ENCODE assay signal across 7 cellular contexts in genomic region chr7:21543528-21544302, GRCh38. TPM values are rescaled to one million over a fixed set of nuclear protein-coding genes. Genes with fewer than 3 reads are reported as not detected.
DNase-seq lines count a peak whose midpoint lies in the region; ATAC-seq, FAIRE-seq and TF ChIP-seq lines count a peak whose summit lies in the region.

No MANE protein-coding gene starts in this region.

- in situ Hi-C loops in GM23248 (cut with MboI), result no loop called here

- peak overlapping the region; percentile 66; the same call in 1 of the 2 replicates for H4K8ac ChIP-seq in H1 (ENCODE audit: extremely low read depth, insufficient read depth, low read length)

- H4K5ac ChIP-seq in H1 (ENCODE audit: insufficient read length, low read depth, low read length), result no peak overlapping the region

- no peak for TF ChIP-seq EP300 in H1 (IDR thresholded peaks at IDR 0.05; ENCODE audit: borderline replicate concordance in 1 of 2, low read depth in 2 of 2, low read length in 2 of 2)

- H3K79me2 ChIP-seq in GM23248 (ENCODE audit: insufficient read depth) (no peaks in the 10 kb centered on the region), H1 (ENCODE audit: control insufficient read depth in 1 of 2, insufficient read depth in 2 of 2, low read length in 2 of 2) (no peaks in the 10 kb centered on the region)

- peaks cover 13% of the 10 kb centered on the region; the same call in 1 of the 2 replicates for H3K23me2 ChIP-seq in H1 (ENCODE audit: low read depth, low read length)

- H3K4me3 ChIP-seq in GM23248 (peak overlapping the region; percentile 62), H1 (ENCODE audit: extremely low read depth in 1 of 4, insufficient read depth in 2 of 4, low read depth in 3 of 4, low read length in 4 of 4) (peak overlapping the region; percentile 47 to 66 (median 60))

- no peaks in the 10 kb centered on the region for H3K79me1 ChIP-seq in H1 (ENCODE audit: low read depth, low read length)

- H3K36me3 Mint-ChIP-seq in neural crest cell (ENCODE audit: low read depth), result no peaks in the 10 kb centered on the region

- no peak overlapping the region for H2BK15ac ChIP-seq in H1 (ENCODE audit: low read length)

- peak overlapping the region; percentile 19 for H3K56ac ChIP-seq in H1 (replicated peaks; ENCODE audit: insufficient read length, low read depth, low read length)

- no peak overlapping the region for H4K91ac ChIP-seq in H1 (replicated peaks; ENCODE audit: insufficient read length, low read length)

- H3K4me2 ChIP-seq in GM23248 (ENCODE audit: unreplicated experiment) (peak overlapping the region; percentile 17), H1 (ENCODE audit: insufficient read depth in 1 of 2, low read depth in 2 of 2, low read length in 2 of 2) (peak overlapping the region; percentile 82 to 92)

- no peak overlapping the region for H2BK20ac ChIP-seq in H1 (ENCODE audit: low read length)

- no peaks in the 10 kb centered on the region for H3K9me3 ChIP-seq in GM23248 (ENCODE audit: low read depth)
- H3K9me3 ChIP-seq in H1 (ENCODE audit: insufficient read depth in 2 of 2, low read depth in 1 of 2, low read length in 1 of 2), result no peaks in the 10 kb centered on the region

- TF ChIP-seq CTCF in H1 (IDR thresholded peaks at IDR 0.05; ENCODE audit: control extremely low read depth in 1 of 3, insufficient read depth in 1 of 3, low read depth in 1 of 3, low read length in 3 of 3), result no peak
- no peak for TF ChIP-seq CTCF in neural crest cell (conservative IDR thresholded peaks at IDR 0.05)

- H3K4me3 Mint-ChIP-seq in neural crest cell, result peak overlapping the region; percentile 85

- no peaks in the 10 kb centered on the region for H3K9me3 Mint-ChIP-seq in neural crest cell

- FAIRE-seq in H1 (lab: Jason Lieb, UNC) (no peak), H54 (lab: Jason Lieb, UNC) (no peak)

- H2AK5ac ChIP-seq in H1 (ENCODE audit: low read depth, low read length), result no peak overlapping the region

- no peak overlapping the region for H3K23ac ChIP-seq in H1 (ENCODE audit: insufficient read length)

- CTCF ChIA-PET in H1 (lab: Charles Lee; ENCODE audit: partially characterized antibody), result interaction anchor here (1.2 to 1.5 kb wide), 2 partner anchors 42 to 224 kb away, joined by 4 to 5 read pairs; no protein-coding TSS in a partner anchor

- no peaks in the 10 kb centered on the region for H3K9me2 ChIP-seq in GM23248 (ENCODE audit: insufficient read depth)

- WGBS in GM23248 (ENCODE audit: low coverage in 1 of 2, low lambda C conversion rate in 2 of 2, missing lambda C conversion rate in 2 of 2), 2 experiments, result 4 to 6% methylated on average over 31 of the region's 31 CpGs
- 9% methylated on average over 31 of the region's 31 CpGs; no CpG with 5 or more reads in 1 of the 2 experiments for WGBS in H1 (ENCODE audit: extremely low coverage in 1 of 2, insufficient coverage in 1 of 2, insufficient read length in 1 of 2, insufficient replicate concordance in 2 of 2, low coverage in 1 of 2, low lambda C conversion rate in 2 of 2, missing lambda C conversion rate in 1 of 2), 2 experiments

- H2BK120ac ChIP-seq in H1 (replicated peaks; ENCODE audit: low read depth, low read length), result no peak overlapping the region

- H3K4me1 ChIP-seq in GM23248 (ENCODE audit: insufficient read depth), result no peaks in the 10 kb centered on the region
- peaks cover 0 to 13% (median 9%) of the 10 kb centered on the region in 4 experiments; a peak in 5 of 7 replicates for H3K4me1 ChIP-seq in H1 (replicated peaks in 1 of 4; ENCODE audit: control insufficient read depth in 3 of 4, insufficient read depth in 4 of 4, low read length in 3 of 4)

- DNase-seq in GM23248 (peak; percentile 7), NCI-H510A treated with DMSO at 0.1 percent for 48 hours (lab: John Stamatoyannopoulos, UW) (peak; percentile 66), H1 (ENCODE audit: low read depth in 1 of 2, low spot score in 2 of 2) (no peak), neural crest cell (ENCODE audit: low read depth, low spot score) (no peak), H54 (ENCODE audit: insufficient read length, low spot score) (no peak)
- no peak for DNase-seq in stimulated activated CD4-positive, alpha-beta T cell treated with anti-CD3 and anti-CD28 coated beads, Interleukin-4, amount 100 ng/mL, for 1 hour

- H3K27ac Mint-ChIP-seq in neural crest cell (ENCODE audit: unreplicated experiment), result no peak overlapping the region

- H3K4me1 Mint-ChIP-seq in neural crest cell, result peaks cover 5% of the 10 kb centered on the region

- no peaks in the 10 kb centered on the region for H3K36me3 ChIP-seq in GM23248 (ENCODE audit: low read depth)
- H3K36me3 ChIP-seq in H1 (ENCODE audit: control insufficient read depth in 2 of 4, insufficient read depth in 4 of 4, low read length in 3 of 4), result peaks cover 0 to 5% (median 0%) of the 10 kb centered on the region in 4 experiments; a peak in 2 of 8 replicates

- no peak overlapping the region for H3K14ac ChIP-seq in H1 (ENCODE audit: insufficient read length)

- no peak overlapping the region for H2BK5ac ChIP-seq in H1 (ENCODE audit: low read depth, low read length)

- no peaks in the 10 kb centered on the region for H3F3A ChIP-seq in GM23248 (ENCODE audit: insufficient read depth)

- 0 out of 2 replicates have a peak overlapping the region, but pooled peaks have one; percentile 11 for H2BK12ac ChIP-seq in H1 (ENCODE audit: low read depth, low read length)

- H3K27me3 ChIP-seq in GM23248 (replicated peaks; ENCODE audit: insufficient read depth) (peaks cover 64% of the 10 kb centered on the region), H1 (replicated peaks in 1 of 4; ENCODE audit: control insufficient read depth in 3 of 4, extremely low read depth in 1 of 4, insufficient read depth in 3 of 4, low read length in 3 of 4) (peaks cover 0 to 18% (median 7%) of the 10 kb centered on the region in 4 experiments; a peak in 6 of 7 replicates)

- H3K18ac ChIP-seq in H1 (ENCODE audit: extremely low read depth, low read length), result peak overlapping the region; percentile 84

- peaks cover 80% of the 10 kb centered on the region for H3K27me3 Mint-ChIP-seq in neural crest cell (ENCODE audit: low read depth)

- no peak for ATAC-seq in HG02763 (IDR thresholded peaks at IDR 0.05; ENCODE audit: unreplicated experiment)

- no peak overlapping the region for H3K9ac ChIP-seq in GM23248
- peak overlapping the region in 3 of 4 experiments; percentile 16 to 60 (median 18); a peak in 4 of 7 replicates for H3K9ac ChIP-seq in H1 (replicated peaks in 1 of 4; ENCODE audit: extremely low read depth in 1 of 4, low read depth in 3 of 4, low read length in 3 of 4)

- TF ChIP-seq POLR2A in H1 (IDR thresholded peaks at IDR 0.05; ENCODE audit: control extremely low read depth in 1 of 2, low read depth in 2 of 2, low read length in 2 of 2) (no peak; a peak in 1 of 3 replicates), H54 (IDR thresholded peaks at IDR 0.05; ENCODE audit: low read depth, low read length) (no peak)

- H3K4ac ChIP-seq in H1 (replicated peaks; ENCODE audit: insufficient read length, low read depth, low read length), result no peak overlapping the region

- TF ChIP-seq RAD21 in H1 (IDR thresholded peaks at IDR 0.05 in 1 of 2, conservative IDR thresholded peaks at IDR 0.05 in 1 of 2; ENCODE audit: low read depth in 2 of 2, low read length in 2 of 2), result no peak

- H3K27ac ChIP-seq in GM23248 (no peak overlapping the region), H1 (ENCODE audit: low read depth, low read length) (no peak overlapping the region)

- H4K20me1 ChIP-seq in GM23248 (ENCODE audit: insufficient read depth) (no peaks in the 10 kb centered on the region), H1 (replicated peaks in 1 of 2; ENCODE audit: control insufficient read depth in 1 of 2, insufficient read depth in 2 of 2, low read length in 2 of 2) (no peaks in the 10 kb centered on the region)

- POLR2A ChIA-PET in H1 (lab: Charles Lee; ENCODE audit: partially characterized antibody), result interaction anchor here (0.9 to 1.7 kb wide), 3 partner anchors 8 to 116 kb away, joined by 3 to 6 read pairs (median 3); partner anchors contain the start of gene SP4

- H2AFZ ChIP-seq in GM23248 (peak overlapping the region; percentile 78; the same call in 1 of the 2 replicates), H1 (ENCODE audit: low read length) (peak overlapping the region; percentile 56; the same call in 1 of the 2 replicates)

TF ChIP-seq in H1, 55 proteins besides CTCF, POLR2A, EP300 and RAD21 (continues in another document):
- TF ChIP-seq JUN (IDR thresholded peaks at IDR 0.05; ENCODE audit: low read depth, low read length), result no peak
- TF ChIP-seq TAF7 (optimal IDR thresholded peaks at IDR 0.05; ENCODE audit: borderline replicate concordance, low read depth, low read length), result no peak
- TF ChIP-seq NRF1 (IDR thresholded peaks at IDR 0.05; ENCODE audit: low read depth, low read length), result no peak
- TF ChIP-seq USF2 (IDR thresholded peaks at IDR 0.05; ENCODE audit: low read length), result no peak
- no peak for TF ChIP-seq BRCA1 (IDR thresholded peaks at IDR 0.05; ENCODE audit: low read depth, low read length)
- no peak for TF ChIP-seq HDAC6 (IDR thresholded peaks at IDR 0.05; ENCODE audit: low read depth, low read length)
- no peak for TF ChIP-seq FOSL1 (IDR thresholded peaks at IDR 0.05; ENCODE audit: insufficient read depth, low read depth, low read length)
- TF ChIP-seq CREB1 (IDR thresholded peaks at IDR 0.05), result no peak
- no peak for TF ChIP-seq BCL11A (IDR thresholded peaks at IDR 0.05; ENCODE audit: low read depth in 2 of 2, low read length in 2 of 2)
- peak; percentile 24 for TF ChIP-seq KDM4A (IDR thresholded peaks at IDR 0.05; ENCODE audit: low read depth, low read length, severe bottlenecking)
- TF ChIP-seq CHD2 (IDR thresholded peaks at IDR 0.05; ENCODE audit: low read length), result no peak

RNA-seq across cellular contexts. Expression of gene DNAH11, which starts 0.9 kb away (rescaled TPM):
- 0.51 and 3.1 TPM in 2 replicates for total RNA-seq in GM23248 (2014; rRNA removed; shearing (Covaris generic))
- 0.91 and 1.3 TPM in 2 replicates for polyA plus RNA-seq in GM23248 (2016; fragmentation: Nextera tagmentation; extraction: Ambion mirVana)
- total RNA-seq in H1 (2021; fragmentation: NEBNext Ultra II Directional; extraction: Animal tissue kit (Norgen Biotek cat#: 25700)), result 4.9 and 6.1 TPM in 2 replicates
- polyA plus RNA-seq in H1 (2011; rRNA removed), result 1.5 and 1.8 TPM in 2 replicates
- polyA plus RNA-seq in H1 (2011; cell fraction: cytosol; rRNA removed), result 2.7 TPM
- polyA plus RNA-seq in H1 (2011; cell fraction: nucleus; rRNA removed), result 5.0 TPM
- 1.7 to 4.3 TPM (median 2.6 TPM) in 4 replicates for polyA plus RNA-seq in H1 (2012, experiment 1 of 2)
- polyA plus RNA-seq in H1 (2012, experiment 2 of 2), result 0.16 TPM
- polyA plus RNA-seq in H1 (2013, experiment 1 of 2), result 3.1 TPM
- 3.0 TPM for polyA plus RNA-seq in H1 (2013, experiment 2 of 2)
- polyA minus RNA-seq in H1 (2011; rRNA and poly(A)+ RNA removed), result 6.2 and 7.5 TPM in 2 replicates
- polyA minus RNA-seq in H1 (2011; cell fraction: cytosol; rRNA and poly(A)+ RNA removed), result 3.4 TPM
- 33.2 TPM for polyA minus RNA-seq in H1 (2011; cell fraction: nucleus; rRNA and poly(A)+ RNA removed)
- 0.63 and 0.84 TPM in 2 replicates for total RNA-seq in neural crest cell

Comparison
In these comparisons a context has a peak if more than half of its experiments do, and no peak if none do; other contexts are left out.
1. DNase-seq: peak in GM23248 (single experiment) and NCI-H510A treated with DMSO at 0.1 percent for 48 hours (single experiment); none in H1 (0 of 2), neural crest cell (single experiment), stimulated activated CD4-positive, alpha-beta T cell treated with anti-CD3 and anti-CD28 coated beads, Interleukin-4, amount 100 ng/mL, for 1 hour (single experiment) and H54 (single experiment).